ENCODE assay signal across 8 cellular contexts in the genomic region with DNA sequence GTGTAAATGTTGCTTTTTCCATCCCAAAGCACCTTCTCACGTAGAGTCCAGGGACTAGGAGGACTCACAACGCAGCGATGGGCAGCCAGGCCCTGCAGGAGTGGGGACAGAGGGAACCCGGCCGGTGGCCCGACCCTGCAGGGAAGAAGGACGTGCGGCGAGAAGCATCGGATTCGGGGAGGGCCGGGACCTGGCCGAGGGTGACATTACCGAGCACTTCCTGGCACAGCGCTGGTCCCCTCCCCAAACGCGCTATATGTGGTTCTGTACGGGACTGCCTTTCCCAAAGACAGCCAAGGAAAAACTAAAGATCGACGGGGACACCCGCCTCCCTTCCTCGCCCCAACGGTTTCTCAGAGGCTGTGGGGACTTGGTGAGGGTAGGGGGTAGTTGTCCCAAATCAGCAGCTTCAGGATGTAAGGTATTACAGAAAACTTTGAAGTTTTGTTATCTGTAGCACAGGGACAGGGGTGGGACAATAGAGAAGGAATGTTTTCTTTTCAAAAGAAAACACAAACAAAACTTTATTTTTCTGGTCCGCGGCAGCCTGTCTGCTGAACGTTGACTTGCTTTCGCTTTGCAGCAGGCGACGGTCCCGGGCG. TPM values are rescaled to one million over a fixed set of nuclear protein-coding genes. Genes with fewer than 3 reads are reported as not detected.
DNase-seq lines count a peak whose midpoint lies in the region; ATAC-seq and TF ChIP-seq lines count a peak whose summit lies in the region.

No MANE protein-coding gene starts in this region.

- in situ Hi-C loops in transverse colon (cut with MboI; ENCODE audit: low pct_ligation_motif_present in 1 of 4, low pct_unique_long_range_greater_than_20kb in 1 of 4, low sequenced_read_pairs in 3 of 4), result no loop called here

- H3K27ac ChIP-seq in mesodermal cell (ENCODE audit: low read depth, low read length, severe bottlenecking) (peak overlapping the region; percentile 6), transverse colon (peak overlapping the region; percentile 91 to 99 (median 96))

- peak; percentile 3 for DNase-seq in AG08395 (ENCODE audit: low spot score)
- peak; percentile 20 to 25 for DNase-seq in activated CD4-positive, alpha-beta T cell treated with anti-CD3 and anti-CD28 coated beads, Interleukin-2, amount 50 U/mL, for 4 hours
- DNase-seq in effector memory CD8-positive, alpha-beta T cell, result peak in 2 of 3 experiments; percentile 20 to 28
- DNase-seq in transverse colon, result peak; percentile 39
- no peak for DNase-seq in SKM-1 treated with dmso at 0.1 percent for 144 hours (lab: John Stamatoyannopoulos, UW; ENCODE audit: unreplicated experiment)
- no peak for DNase-seq in superior temporal gyrus (ENCODE audit: extremely low spot score)

- H3K4me1 ChIP-seq in mesodermal cell (ENCODE audit: control insufficient read depth, insufficient read depth, low read length, poor library complexity, severe bottlenecking), result peaks cover 3% of the 10 kb centered on the region
- peaks cover 6 to 21% (median 10%) of the 10 kb centered on the region in 4 donors for H3K4me1 ChIP-seq in transverse colon

- H3K27me3 ChIP-seq in transverse colon, result no peaks in the 10 kb centered on the region

- 1 to 2% methylated on average over 21 to 27 of the region's 31 CpGs for WGBS in mesodermal cell (ENCODE audit: insufficient coverage in 2 of 2), 2 experiments
- 0 to 6% methylated on average over 3 to 30 of the region's 31 CpGs for WGBS in transverse colon (ENCODE audit: low coverage in 1 of 2), 2 donors

- TF ChIP-seq CTCF in transverse colon (IDR thresholded peaks at IDR 0.05), result peak in 1 of 5 experiments; percentile 21

- TF ChIP-seq POLR2A in transverse colon (IDR thresholded peaks at IDR 0.05), result no peak

- H3K27me3 Mint-ChIP-seq in effector memory CD8-positive, alpha-beta T cell, result no peaks in the 10 kb centered on the region

- intact Hi-C loops in transverse colon (cut with DNase I; ENCODE audit: low total_unique reads), result no loop called here

- peak; percentile 4 for ATAC-seq in HG03097 (IDR thresholded peaks at IDR 0.05; ENCODE audit: low FRiP score, unreplicated experiment)
- ATAC-seq in effector memory CD8-positive, alpha-beta T cell (replicated peaks), result peak; percentile 12

- H3K36me3 ChIP-seq in mesodermal cell (ENCODE audit: control insufficient read depth, insufficient read depth, low read length), result no peaks in the 10 kb centered on the region
- H3K36me3 ChIP-seq in transverse colon, result no peaks in the 10 kb centered on the region

- TF ChIP-seq EP300 in transverse colon (IDR thresholded peaks at IDR 0.05; ENCODE audit: low read depth), result no peak

- H3K36me3 Mint-ChIP-seq in effector memory CD8-positive, alpha-beta T cell (ENCODE audit: insufficient read depth), result peaks cover 23% of the 10 kb centered on the region

- peak overlapping the region; percentile 98 for H3K4me3 ChIP-seq in mesodermal cell (ENCODE audit: extremely low read depth, insufficient read depth, low read length, poor library complexity, severe bottlenecking)
- H3K4me3 ChIP-seq in transverse colon, result peak overlapping the region; percentile 69 to 96 (median 79)

- peaks cover 18 to 27% of the 10 kb centered on the region in 2 donors for H3K4me1 Mint-ChIP-seq in effector memory CD8-positive, alpha-beta T cell (ENCODE audit: low read depth in 2 of 2)

- peak overlapping the region; percentile 89 to 93 for H3K27ac Mint-ChIP-seq in effector memory CD8-positive, alpha-beta T cell

- H3K4me3 Mint-ChIP-seq in effector memory CD8-positive, alpha-beta T cell, result peak overlapping the region; percentile 86 to 92

- no peaks in the 10 kb centered on the region for H3K9me3 Mint-ChIP-seq in effector memory CD8-positive, alpha-beta T cell

- H3K9me3 ChIP-seq in mesodermal cell (ENCODE audit: control insufficient read depth, low read length) (no peaks in the 10 kb centered on the region), transverse colon (no peaks in the 10 kb centered on the region)

RNA-seq across cellular contexts. Expression of a gene that starts 0.9 kb away (rescaled TPM):
- 51.2 TPM for polyA plus RNA-seq in mesodermal cell (2013, experiment 1 of 2)
- 50.0 TPM for polyA plus RNA-seq in mesodermal cell (2013, experiment 2 of 2)
- 10 to 100 TPM in 3 of 4 donors, 1 to 10 TPM in 1; 8.6 to 17.3 (median 12.4) TPM for total RNA-seq in transverse colon

Comparison
In these comparisons a context has a peak if more than half of its experiments do, and no peak if none do; other contexts are left out.
1. DNase-seq: peak in AG08395 (single experiment), activated CD4-positive, alpha-beta T cell treated with anti-CD3 and anti-CD28 coated beads, Interleukin-2, amount 50 U/mL, for 4 hours (2 of 2), effector memory CD8-positive, alpha-beta T cell (2 of 3) and transverse colon (single experiment); none in SKM-1 treated with dmso at 0.1 percent for 144 hours (single experiment) and superior temporal gyrus (single experiment).